9 cellular contexts compared by ENCODE assay signal in genomic region chr4:121462660-121463261, GRCh38.
DNase-seq lines count a peak whose midpoint lies in the region; ATAC-seq, FAIRE-seq and TF ChIP-seq lines count a peak whose summit lies in the region.
"Had no signal": no experiment of that assay in that cellular context is flagged by ENCODE, and none has a peak within 500 bp of the region (broad histone marks: within the 10 kb centered on the region; RNA-seq: fewer than 3 reads in every experiment).

No MANE protein-coding gene starts in this region.

- H3K79me2 ChIP-seq in OCI-LY1 (ENCODE audit: insufficient read depth, low read length) = no peaks in the 10 kb centered on the region
- no peaks in the 10 kb centered on the region for H3K79me2 ChIP-seq in keratinocyte (ENCODE audit: control insufficient read depth, insufficient read depth, low read length)

- H4K20me1 ChIP-seq in OCI-LY1 (ENCODE audit: insufficient read depth, low read length) (no peaks in the 10 kb centered on the region), keratinocyte (ENCODE audit: control insufficient read depth, extremely low read depth, insufficient read depth, low read length) (no peaks in the 10 kb centered on the region)

- intact Hi-C loops in body of pancreas (cut with DNase I) = no loop called here

- no peak overlapping the region for H3K27ac Mint-ChIP-seq in stimulated activated naive B cell treated with anti-CD40 and anti-IgM and Interleukin-4, amounts not matched to agents 10 μg/mL and 1 μg/mL and 100 μg/mL, for 72 hours

- no peaks in the 10 kb centered on the region for H3K4me1 Mint-ChIP-seq in stimulated activated naive B cell treated with anti-CD40 and anti-IgM and Interleukin-4, amounts not matched to agents 10 μg/mL and 1 μg/mL and 100 μg/mL, for 72 hours

- no peaks in the 10 kb centered on the region for H3K36me3 ChIP-seq in OCI-LY1 (ENCODE audit: insufficient read depth, low read length)
- H3K36me3 ChIP-seq in body of pancreas (replicated peaks in 1 of 2; ENCODE audit: insufficient read depth in 1 of 2, low read depth in 2 of 2) = no peaks in the 10 kb centered on the region
- H3K36me3 ChIP-seq in keratinocyte (ENCODE audit: control insufficient read depth in 2 of 2, extremely low read depth in 1 of 2, insufficient read depth in 2 of 2, low read length in 2 of 2) = no peaks in the 10 kb centered on the region

- H3K27ac ChIP-seq in OCI-LY1 (ENCODE audit: low read depth, low read length, poor library complexity, severe bottlenecking) (no peak overlapping the region), body of pancreas (no peak overlapping the region), keratinocyte (ENCODE audit: control insufficient read depth, insufficient read depth, low read length) (no peak overlapping the region)

- ATAC-seq in GM19452 (IDR thresholded peaks at IDR 0.05; ENCODE audit: unreplicated experiment) (peak; percentile 86), HG03354 (IDR thresholded peaks at IDR 0.05; ENCODE audit: poor library complexity, severe bottlenecking, unreplicated experiment) (peak; percentile 87), body of pancreas (peak; percentile 62)
- ATAC-seq in stimulated activated naive B cell treated with anti-CD40 and anti-IgM and Interleukin-4, amounts not matched to agents 10 μg/mL and 1 μg/mL and 100 μg/mL, for 72 hours (replicated peaks) = peak; percentile 79 to 80

- H3K4me1 ChIP-seq in OCI-LY1 (ENCODE audit: insufficient read depth, low read length, severe bottlenecking) (no peaks in the 10 kb centered on the region), body of pancreas (no peaks in the 10 kb centered on the region), keratinocyte (ENCODE audit: control insufficient read depth, extremely low read depth, insufficient read depth, low read length) (no peaks in the 10 kb centered on the region)

- no peaks in the 10 kb centered on the region for H3F3A ChIP-seq in OCI-LY1 (ENCODE audit: insufficient read depth, low read length)

- peak; percentile 67 for DNase-seq in DMS 273 (lab: John Stamatoyannopoulos, UW; ENCODE audit: unreplicated experiment)
- no peak for DNase-seq in DMS 273 treated with DMSO at 0.1 percent for 48 hours (lab: John Stamatoyannopoulos, UW)
- peak; percentile 44 to 69 (median 56) for DNase-seq in body of pancreas
- DNase-seq in keratinocyte (ENCODE audit: low read depth, low spot score) = peak; percentile 21
- peak; percentile 13 for DNase-seq in stimulated activated naive B cell treated with anti-CD40 and anti-IgM and Interleukin-4, amounts not matched to agents 10 μg/mL and 1 μg/mL and 100 μg/mL, for 72 hours

- H3K9me3 ChIP-seq in OCI-LY1 (ENCODE audit: low read length) (no peaks in the 10 kb centered on the region), body of pancreas (no peaks in the 10 kb centered on the region), keratinocyte (ENCODE audit: control insufficient read depth, low read depth, low read length) (no peaks in the 10 kb centered on the region)

- no peak overlapping the region for H2AFZ ChIP-seq in OCI-LY1 (ENCODE audit: low read length)
- H2AFZ ChIP-seq in keratinocyte (ENCODE audit: control insufficient read depth, low read length) = no peak overlapping the region

- no peak overlapping the region for H3K4me3 Mint-ChIP-seq in stimulated activated naive B cell treated with anti-CD40 and anti-IgM and Interleukin-4, amounts not matched to agents 10 μg/mL and 1 μg/mL and 100 μg/mL, for 72 hours

- H3K9me2 ChIP-seq in OCI-LY1 (ENCODE audit: low read depth, low read length) = no peaks in the 10 kb centered on the region

- WGBS in body of pancreas, 2 donors = 26 to 30% methylated on average over 5 of the region's 5 CpGs

- no peaks in the 10 kb centered on the region for H3K9me1 ChIP-seq in keratinocyte (ENCODE audit: control insufficient read depth, extremely low read depth, insufficient read depth, low read length)

- H3K9me3 Mint-ChIP-seq in stimulated activated naive B cell treated with anti-CD40 and anti-IgM and Interleukin-4, amounts not matched to agents 10 μg/mL and 1 μg/mL and 100 μg/mL, for 72 hours = peaks cover 9% of the 10 kb centered on the region in 2 donors

- TF ChIP-seq CTCF in OCI-LY1 (IDR thresholded peaks at IDR 0.05; ENCODE audit: low read length) = peak; percentile 77
- TF ChIP-seq CTCF in body of pancreas (IDR thresholded peaks at IDR 0.05) = peak; percentile 36 to 60 (median 55)
- peak; percentile 63 to 78 (median 71) for TF ChIP-seq CTCF in keratinocyte (optimal IDR thresholded peaks at IDR 0.05 in 1 of 3, IDR thresholded peaks at IDR 0.05 in 1 of 3, conservative IDR thresholded peaks at IDR 0.05 in 1 of 3; ENCODE audit: extremely low read depth in 1 of 3, insufficient read depth in 2 of 3, low read length in 3 of 3)

- H3K9ac ChIP-seq in OCI-LY1 (ENCODE audit: low read length) (no peak overlapping the region), keratinocyte (ENCODE audit: control insufficient read depth, extremely low read depth, insufficient read depth, low read length) (no peak overlapping the region)

- FAIRE-seq in keratinocyte (lab: Jason Lieb, UNC) = peak; percentile 90
- FAIRE-seq: A204.1 had no signal

- H3K27me3 ChIP-seq in OCI-LY1 (ENCODE audit: insufficient read depth, low read length) = no peaks in the 10 kb centered on the region
- H3K27me3 ChIP-seq in body of pancreas = no peaks in the 10 kb centered on the region
- no peaks in the 10 kb centered on the region for H3K27me3 ChIP-seq in keratinocyte (ENCODE audit: control insufficient read depth, extremely low read depth, insufficient read depth, low read length)

- H3K36me3 Mint-ChIP-seq in stimulated activated naive B cell treated with anti-CD40 and anti-IgM and Interleukin-4, amounts not matched to agents 10 μg/mL and 1 μg/mL and 100 μg/mL, for 72 hours = no peaks in the 10 kb centered on the region

- H3K4me3 ChIP-seq in OCI-LY1 (ENCODE audit: low read depth, low read length, poor library complexity, severe bottlenecking) (no peak overlapping the region), body of pancreas (no peak overlapping the region), keratinocyte (ENCODE audit: control insufficient read depth in 2 of 3, extremely low read depth in 1 of 3, insufficient read depth in 2 of 3, low read depth in 1 of 3, low read length in 3 of 3) (no peak overlapping the region)

- peaks cover 7 to 9% of the 10 kb centered on the region in 2 donors for H3K27me3 Mint-ChIP-seq in stimulated activated naive B cell treated with anti-CD40 and anti-IgM and Interleukin-4, amounts not matched to agents 10 μg/mL and 1 μg/mL and 100 μg/mL, for 72 hours

- dilution Hi-C loops in keratinocyte (cut with MboI; ENCODE audit: extremely low pct_ligation_motif_present, low sequenced_read_pairs) = no loop called here

- TF ChIP-seq POLR2A in body of pancreas (IDR thresholded peaks at IDR 0.05) = no peak

- H3K4me2 ChIP-seq in OCI-LY1 (ENCODE audit: low read length) (no peak overlapping the region; the same call in 1 of the 2 replicates), keratinocyte (ENCODE audit: control insufficient read depth, extremely low read depth, insufficient read depth, low read depth, low read length) (no peak overlapping the region)
